In genomic region chr2:119826370-119826961, GRCh38 we compare ENCODE assay signal across 8 cellular contexts.
A peak's percentile ranks its signal among the peaks of the same experiment; 100 is the strongest.
DNase-seq lines count a peak whose midpoint lies in the region; ATAC-seq, FAIRE-seq and TF ChIP-seq lines count a peak whose summit lies in the region.

No MANE protein-coding gene starts in this region.

- intact Hi-C loops in adrenal gland (cut with DNase I), result loop anchor here in 1 of 2 donors (10.0 kb wide), 1 partner anchor 72 kb away; the partner anchor contains the start of gene PTPN4

- H3K9me2 ChIP-seq in GM23248 (ENCODE audit: insufficient read depth), result no peaks in the 10 kb centered on the region
- H3K9me2 ChIP-seq in OCI-LY1 (ENCODE audit: low read depth, low read length), result no peaks in the 10 kb centered on the region

- peak; percentile 75 for DNase-seq in NCI-H82 (lab: John Stamatoyannopoulos, UW)
- DNase-seq in NCI-H82 treated with DMSO at 0.1 percent for 48 hours (lab: John Stamatoyannopoulos, UW; ENCODE audit: unreplicated experiment), result no peak
- DNase-seq in GM23248, result peak; percentile 55
- peak in 1 of 7 donors; percentile 44 for DNase-seq in adrenal gland
- no peak for DNase-seq in keratinocyte (ENCODE audit: low read depth, low spot score)
- peak in 1 of 2 donors; percentile 35 for DNase-seq in stimulated activated naive CD8-positive, alpha-beta T cell treated with anti-CD3 and anti-CD28 coated beads, Interleukin-15, amount 100 ng/mL, for 72 hours
- no peak for DNase-seq in coronary artery (ENCODE audit: low spot score)

- TF ChIP-seq POLR2A in adrenal gland (IDR thresholded peaks at IDR 0.05), result no peak

- peaks cover 48% of the 10 kb centered on the region for H3K4me1 Mint-ChIP-seq in stimulated activated naive CD8-positive, alpha-beta T cell treated with anti-CD3 and anti-CD28 coated beads, Interleukin-15, amount 100 ng/mL, for 72 hours

- in situ Hi-C loops in GM23248 (cut with MboI), result loop anchor here (10.0 kb wide), 1 partner anchor 122 kb away; no protein-coding TSS in a partner anchor

- H3K27ac ChIP-seq in GM23248, result no peak overlapping the region
- H3K27ac ChIP-seq in OCI-LY1 (ENCODE audit: low read depth, low read length, poor library complexity, severe bottlenecking), result no peak overlapping the region
- H3K27ac ChIP-seq in adrenal gland, result no peak overlapping the region
- H3K27ac ChIP-seq in keratinocyte (ENCODE audit: control insufficient read depth, insufficient read depth, low read length), result no peak overlapping the region
- H3K27ac ChIP-seq in coronary artery, result no peak overlapping the region

- WGBS in GM23248 (ENCODE audit: low coverage in 1 of 2, low lambda C conversion rate in 2 of 2, missing lambda C conversion rate in 2 of 2), 2 experiments, result 78 to 81% methylated on average over 5 of the region's 5 CpGs
- WGBS in adrenal gland, 4 donors, result 73 to 76% (median 74%) methylated on average over 5 of the region's 5 CpGs

- H3K27me3 ChIP-seq in GM23248 (replicated peaks; ENCODE audit: insufficient read depth), result no peaks in the 10 kb centered on the region
- H3K27me3 ChIP-seq in OCI-LY1 (ENCODE audit: insufficient read depth, low read length), result no peaks in the 10 kb centered on the region
- H3K27me3 ChIP-seq in adrenal gland, result no peaks in the 10 kb centered on the region
- no peaks in the 10 kb centered on the region for H3K27me3 ChIP-seq in keratinocyte (ENCODE audit: control insufficient read depth, extremely low read depth, insufficient read depth, low read length)

- H3K4me3 Mint-ChIP-seq in stimulated activated naive CD8-positive, alpha-beta T cell treated with anti-CD3 and anti-CD28 coated beads, Interleukin-15, amount 100 ng/mL, for 72 hours, result no peak overlapping the region

- H3K4me1 ChIP-seq in GM23248 (ENCODE audit: insufficient read depth) (peaks cover 1% of the 10 kb centered on the region; the same call in 1 of the 2 replicates), OCI-LY1 (ENCODE audit: insufficient read depth, low read length, severe bottlenecking) (no peaks in the 10 kb centered on the region), adrenal gland (replicated peaks in 1 of 2) (peaks cover 0 to 12% of the 10 kb centered on the region in 2 donors), keratinocyte (ENCODE audit: control insufficient read depth, extremely low read depth, insufficient read depth, low read length) (no peaks in the 10 kb centered on the region)

- H4K20me1 ChIP-seq in GM23248 (ENCODE audit: insufficient read depth) (no peaks in the 10 kb centered on the region; the same call in 1 of the 2 replicates), OCI-LY1 (ENCODE audit: insufficient read depth, low read length) (no peaks in the 10 kb centered on the region), keratinocyte (ENCODE audit: control insufficient read depth, extremely low read depth, insufficient read depth, low read length) (no peaks in the 10 kb centered on the region)

- no peaks in the 10 kb centered on the region for H3K27me3 Mint-ChIP-seq in stimulated activated naive CD8-positive, alpha-beta T cell treated with anti-CD3 and anti-CD28 coated beads, Interleukin-15, amount 100 ng/mL, for 72 hours

- H3K4me3 ChIP-seq in GM23248, result no peak overlapping the region
- H3K4me3 ChIP-seq in OCI-LY1 (ENCODE audit: low read depth, low read length, poor library complexity, severe bottlenecking), result no peak overlapping the region
- no peak overlapping the region for H3K4me3 ChIP-seq in adrenal gland
- no peak overlapping the region for H3K4me3 ChIP-seq in keratinocyte (ENCODE audit: control insufficient read depth in 2 of 3, extremely low read depth in 1 of 3, insufficient read depth in 2 of 3, low read depth in 1 of 3, low read length in 3 of 3)
- H3K4me3 ChIP-seq in coronary artery, result no peak overlapping the region

- TF ChIP-seq CTCF in OCI-LY1 (IDR thresholded peaks at IDR 0.05; ENCODE audit: low read length), result peak; percentile 79
- TF ChIP-seq CTCF in adrenal gland (IDR thresholded peaks at IDR 0.05), result peak; percentile 6 to 39 (median 34)
- TF ChIP-seq CTCF in keratinocyte (optimal IDR thresholded peaks at IDR 0.05 in 1 of 3, IDR thresholded peaks at IDR 0.05 in 1 of 3, conservative IDR thresholded peaks at IDR 0.05 in 1 of 3; ENCODE audit: extremely low read depth in 1 of 3, insufficient read depth in 2 of 3, low read length in 3 of 3), result peak; percentile 65 to 72 (median 69)
- TF ChIP-seq CTCF in coronary artery (IDR thresholded peaks at IDR 0.05), result no peak

- no peaks in the 10 kb centered on the region for H3F3A ChIP-seq in GM23248 (ENCODE audit: insufficient read depth)
- H3F3A ChIP-seq in OCI-LY1 (ENCODE audit: insufficient read depth, low read length), result no peaks in the 10 kb centered on the region

- H3K9me3 Mint-ChIP-seq in stimulated activated naive CD8-positive, alpha-beta T cell treated with anti-CD3 and anti-CD28 coated beads, Interleukin-15, amount 100 ng/mL, for 72 hours, result peaks cover 9 to 16% of the 10 kb centered on the region in 2 donors

- peak; percentile 32 for ATAC-seq in stimulated activated naive CD8-positive, alpha-beta T cell treated with anti-CD3 and anti-CD28 coated beads, Interleukin-15, amount 100 ng/mL, for 72 hours

- H3K4me2 ChIP-seq in GM23248 (ENCODE audit: unreplicated experiment) (no peak overlapping the region), OCI-LY1 (ENCODE audit: low read length) (no peak overlapping the region), keratinocyte (ENCODE audit: control insufficient read depth, extremely low read depth, insufficient read depth, low read depth, low read length) (no peak overlapping the region)

- H2AFZ ChIP-seq in GM23248, result no peak overlapping the region
- no peak overlapping the region for H2AFZ ChIP-seq in OCI-LY1 (ENCODE audit: low read length)
- no peak overlapping the region for H2AFZ ChIP-seq in keratinocyte (ENCODE audit: control insufficient read depth, low read length)

- H3K27ac Mint-ChIP-seq in stimulated activated naive CD8-positive, alpha-beta T cell treated with anti-CD3 and anti-CD28 coated beads, Interleukin-15, amount 100 ng/mL, for 72 hours, result no peak overlapping the region

- H3K36me3 ChIP-seq in GM23248 (ENCODE audit: low read depth) (no peaks in the 10 kb centered on the region), OCI-LY1 (ENCODE audit: insufficient read depth, low read length) (no peaks in the 10 kb centered on the region), adrenal gland (replicated peaks in 1 of 2) (no peaks in the 10 kb centered on the region), keratinocyte (ENCODE audit: control insufficient read depth in 2 of 2, extremely low read depth in 1 of 2, insufficient read depth in 2 of 2, low read length in 2 of 2) (no peaks in the 10 kb centered on the region)

- H3K9me3 ChIP-seq in GM23248 (ENCODE audit: low read depth) (no peaks in the 10 kb centered on the region), OCI-LY1 (ENCODE audit: low read length) (0 out of 2 replicates have a peak, but pooled peaks cover 3% of the 10 kb centered on the region), adrenal gland (replicated peaks in 1 of 3) (no peaks in the 10 kb centered on the region), keratinocyte (ENCODE audit: control insufficient read depth, low read depth, low read length) (peaks cover 3% of the 10 kb centered on the region)

- H3K9ac ChIP-seq in GM23248 (no peak overlapping the region), OCI-LY1 (ENCODE audit: low read length) (no peak overlapping the region), keratinocyte (ENCODE audit: control insufficient read depth, extremely low read depth, insufficient read depth, low read length) (no peak overlapping the region)

- dilution Hi-C loops in keratinocyte (cut with MboI; ENCODE audit: extremely low pct_ligation_motif_present, low sequenced_read_pairs), result no loop called here

- peaks cover 51% of the 10 kb centered on the region; the same call in 1 of the 2 replicates for H3K79me2 ChIP-seq in GM23248 (ENCODE audit: insufficient read depth)
- no peaks in the 10 kb centered on the region for H3K79me2 ChIP-seq in OCI-LY1 (ENCODE audit: insufficient read depth, low read length)
- peaks cover 12% of the 10 kb centered on the region for H3K79me2 ChIP-seq in keratinocyte (ENCODE audit: control insufficient read depth, insufficient read depth, low read length)

- FAIRE-seq in keratinocyte (lab: Jason Lieb, UNC), result no peak

- H3K9me1 ChIP-seq in keratinocyte (ENCODE audit: control insufficient read depth, extremely low read depth, insufficient read depth, low read length), result no peaks in the 10 kb centered on the region

Comparison
In these comparisons a context has a peak if more than half of its experiments do, and no peak if none do; other contexts are left out.
1. DNase-seq: peak in NCI-H82 (single experiment) and GM23248 (single experiment); none in NCI-H82 treated with DMSO at 0.1 percent for 48 hours (single experiment), keratinocyte (single experiment) and coronary artery (single experiment).